Comparison of ENCODE assay signal across 11 cellular contexts in genomic region chr20:24949756-24950127, GRCh38. TPM values are rescaled to one million over a fixed set of nuclear protein-coding genes. Genes with fewer than 3 reads are reported as not detected.
DNase-seq lines count a peak whose midpoint lies in the region; ATAC-seq and TF ChIP-seq lines count a peak whose summit lies in the region.
"Had no signal": no experiment of that assay in that cellular context is flagged by ENCODE, and none has a peak within 500 bp of the region (broad histone marks: within the 10 kb centered on the region; RNA-seq: fewer than 3 reads in every experiment).

No MANE protein-coding gene starts in this region.

- H3K27ac ChIP-seq in colonic mucosa: peak overlapping the region; percentile 32
- H3K27ac ChIP-seq in skeletal muscle tissue (ENCODE audit: low read depth, low read length): peak overlapping the region; percentile 12
- H3K27ac ChIP-seq in PC-3 (ENCODE audit: low read length): no peak overlapping the region
- H3K27ac ChIP-seq: cardiac muscle cell, hepatocyte, parathyroid adenoma, WERI-Rb-1 had no signal

- H3K79me2 ChIP-seq in PC-3 (ENCODE audit: low read length): no peaks in the 10 kb centered on the region
- H3K79me2 ChIP-seq: hepatocyte, parathyroid adenoma had no signal

- CTCF ChIA-PET in PC-3 (lab: Charles Lee): no interaction called here

- ATAC-seq in PC-3 (no peak), HG02642 (IDR thresholded peaks at IDR 0.05; ENCODE audit: poor library complexity, unreplicated experiment) (no peak)

- TF ChIP-seq POLR2A in NB4 (IDR thresholded peaks at IDR 0.05; ENCODE audit: extremely low read depth, insufficient read length): no peak

- intact Hi-C loops in colonic mucosa (cut with DNase I) (no loop called here), PC-3 (cut with micrococcal nuclease) (no loop called here)

- H3K4me1 ChIP-seq in colonic mucosa (no peaks in the 10 kb centered on the region), skeletal muscle tissue (ENCODE audit: control insufficient read depth in 3 of 3, insufficient read depth in 3 of 3, low read length in 3 of 3) (peaks cover 0 to 2% (median 0%) of the 10 kb centered on the region in 3 donors), PC-3 (ENCODE audit: insufficient read depth, low read length) (no peaks in the 10 kb centered on the region)
- H3K4me1 ChIP-seq: parathyroid adenoma had no signal

- POLR2A ChIA-PET in PC-3 (lab: Charles Lee; ENCODE audit: unreplicated experiment): no interaction called here

- H4K20me1 ChIP-seq in PC-3 (ENCODE audit: low read length): no peaks in the 10 kb centered on the region

- H3K27me3 ChIP-seq in colonic mucosa (no peaks in the 10 kb centered on the region), skeletal muscle tissue (ENCODE audit: control insufficient read depth in 3 of 3, insufficient read depth in 3 of 3, low read length in 3 of 3) (peaks cover 5 to 17% (median 13%) of the 10 kb centered on the region in 3 donors), PC-3 (ENCODE audit: low read length) (no peaks in the 10 kb centered on the region)
- H3K27me3 ChIP-seq: cardiac muscle cell, hepatocyte had no signal

- DNase-seq in GM12865 (ENCODE audit: low read depth): peak; percentile 22
- peak; percentile 80 for DNase-seq in NB4 (ENCODE audit: low read depth)
- DNase-seq in colonic mucosa: peak; percentile 14
- DNase-seq in NCI-H1417 treated with DMSO at 0.1 percent for 48 hours (lab: John Stamatoyannopoulos, UW): no peak
- no peak for DNase-seq in PC-3
- DNase-seq: WERI-Rb-1 had no signal

- no peak overlapping the region for H3K4me2 ChIP-seq in PC-3 (ENCODE audit: low read length)
- H3K4me2 ChIP-seq: hepatocyte had no signal

- H3K9me3 ChIP-seq in colonic mucosa: no peaks in the 10 kb centered on the region
- no peaks in the 10 kb centered on the region for H3K9me3 ChIP-seq in skeletal muscle tissue (ENCODE audit: control insufficient read depth in 3 of 3, low read length in 3 of 3)
- no peaks in the 10 kb centered on the region for H3K9me3 ChIP-seq in PC-3 (ENCODE audit: low read length)

- H3K9ac ChIP-seq in colonic mucosa (ENCODE audit: low read depth in 2 of 2, low read length in 2 of 2) (peak overlapping the region; percentile 40 to 60), skeletal muscle tissue (ENCODE audit: low read depth in 1 of 3, low read length in 3 of 3) (no peak overlapping the region), PC-3 (ENCODE audit: low read length) (no peak overlapping the region)
- H3K9ac ChIP-seq: parathyroid adenoma had no signal

- H3K9me2 ChIP-seq in PC-3 (replicated peaks; ENCODE audit: low read length): no peaks in the 10 kb centered on the region

- H3K4me3 ChIP-seq in GM12865 (ENCODE audit: low read depth, low read length) (no peak overlapping the region), NB4 (ENCODE audit: low read depth, low read length) (peak overlapping the region; percentile 74), colonic mucosa (no peak overlapping the region), skeletal muscle tissue (ENCODE audit: low read length in 3 of 3) (no peak overlapping the region), PC-3 (ENCODE audit: low read length) (no peak overlapping the region)
- H3K4me3 ChIP-seq: cardiac muscle cell, hepatocyte had no signal

- no peaks in the 10 kb centered on the region for H3F3A ChIP-seq in PC-3 (ENCODE audit: low read length, unreplicated experiment)

- BruUV-seq in PC-3 (replicated peaks; lab: Mats Ljungman, UMichigan): no TSS peak

- TF ChIP-seq CTCF in GM12865 (IDR thresholded peaks at IDR 0.05; ENCODE audit: insufficient read depth, low read depth, low read length, missing control alignments) (no peak), NB4 (IDR thresholded peaks at IDR 0.05; ENCODE audit: low read depth, low read length) (no peak), colonic mucosa (IDR thresholded peaks at IDR 0.05) (no peak), PC-3 (conservative IDR thresholded peaks at IDR 0.05; ENCODE audit: low read depth, low read length) (no peak)

- H3K36me3 ChIP-seq in colonic mucosa (no peaks in the 10 kb centered on the region), skeletal muscle tissue (ENCODE audit: control insufficient read depth in 3 of 3, insufficient read depth in 3 of 3, low read length in 3 of 3) (peaks cover 0 to 3% (median 2%) of the 10 kb centered on the region in 3 donors), PC-3 (ENCODE audit: low read depth, low read length) (no peaks in the 10 kb centered on the region)
- H3K36me3 ChIP-seq: cardiac muscle cell, WERI-Rb-1 had no signal

- H2AFZ ChIP-seq in PC-3 (ENCODE audit: low read length): no peak overlapping the region
- H2AFZ ChIP-seq: hepatocyte, parathyroid adenoma had no signal

RNA-seq across cellular contexts. Expression of gene CST7, which starts 0.7 kb away (rescaled TPM):
- total RNA-seq in colonic mucosa: 1 to 10 TPM in 1 of 2 donors, under 1 TPM in 1; 0.47 to 1.1 TPM
- total RNA-seq in skeletal muscle tissue: 1.0 TPM
- not detected in 2 replicates for total RNA-seq in PC-3 (2014; rRNA removed)
- total RNA-seq: cardiac muscle cell, hepatocyte had no signal

RNA-seq across cellular contexts. Expression of gene APMAP, which starts 42.8 kb away (rescaled TPM):
- 10 to 100 TPM; 43.9 to 63.3 TPM for total RNA-seq in colonic mucosa
- total RNA-seq in skeletal muscle tissue: 41.2 TPM
- total RNA-seq in PC-3 (2014; rRNA removed): 134 and 137 TPM in 2 replicates

Comparison
In these comparisons a context has a peak if more than half of its experiments do, and no peak if none do; other contexts are left out.
1. DNase-seq: peak in GM12865 (single experiment), NB4 (single experiment) and colonic mucosa (single experiment); none in NCI-H1417 treated with DMSO at 0.1 percent for 48 hours (single experiment) and PC-3 (single experiment).
2. H3K9ac ChIP-seq: peak in colonic mucosa (2 of 2); none in skeletal muscle tissue (0 of 3) and PC-3 (single experiment).